ENCODE assay signal across 17 cellular contexts in genomic region chr13:98207411-98207810, GRCh38. TPM values are rescaled to one million over a fixed set of nuclear protein-coding genes. Genes with fewer than 3 reads are reported as not detected.
DNase-seq lines count a peak whose midpoint lies in the region; TF ChIP-seq lines count a peak whose summit lies in the region.
"Had no signal": no experiment of that assay in that cellular context is flagged by ENCODE, and none has a peak within 500 bp of the region (broad histone marks: within the 10 kb centered on the region; RNA-seq: fewer than 3 reads in every experiment).

No MANE protein-coding gene starts in this region.

- CTCF ChIA-PET in Calu3 (lab: Charles Lee): interaction anchor here (0.7 kb wide), 1 partner anchor 48 kb away, joined by 7 read pairs; no protein-coding TSS in a partner anchor

- peaks cover 3% of the 10 kb centered on the region for H3K36me3 Mint-ChIP-seq in Calu3 (ENCODE audit: insufficient read depth, unreplicated experiment)

- H3K4me1 Mint-ChIP-seq in Calu3 (ENCODE audit: low read depth, unreplicated experiment): peaks cover 17% of the 10 kb centered on the region

- peak; percentile 7 for DNase-seq in Calu3
- peak; percentile 46 for DNase-seq in amniotic epithelial cell (ENCODE audit: low read depth)
- DNase-seq in kidney epithelial cell (ENCODE audit: low read depth): peak; percentile 72
- no peak for DNase-seq in NK-92 (lab: John Stamatoyannopoulos, UW; ENCODE audit: unreplicated experiment)
- DNase-seq in HuH-7 (ENCODE audit: low spot score): no peak
- no peak for DNase-seq in ascending aorta (ENCODE audit: low spot score in 2 of 2)
- no peak for DNase-seq in T-helper 9 cell
- DNase-seq: activated CD4-positive, CD25-positive, alpha-beta regulatory T cell; adrenal gland; effector CD4-positive, alpha-beta T cell; NCI-H1930; stimulated activated CD4-positive, alpha-beta T cell treated with anti-CD3 and anti-CD28 coated beads, Interleukin-4, amount 100 ng/mL, for 24 hours had no signal

- peak overlapping the region; percentile 25 for H3K4me3 Mint-ChIP-seq in Calu3 (ENCODE audit: low read depth, unreplicated experiment)
- H3K4me3 Mint-ChIP-seq: stimulated activated naive CD8-positive, alpha-beta T cell treated with anti-CD3 and anti-CD28 coated beads, Interleukin-15, Interleukin-2, amounts not matched to agents 100 ng/mL and 50 ng/mL, for 24 hours had no signal

- H3K9ac ChIP-seq in rectal smooth muscle tissue (ENCODE audit: low read length): no peak overlapping the region

- intact Hi-C loops in Calu3 (cut with micrococcal nuclease; ENCODE audit: unreplicated experiment): no loop called here
- intact Hi-C loops in ascending aorta (cut with DNase I): no loop called here

- H3K4me3 ChIP-seq in kidney epithelial cell (ENCODE audit: low read depth, low read length) (no peak overlapping the region), rectal smooth muscle tissue (ENCODE audit: low read length) (no peak overlapping the region), ascending aorta (no peak overlapping the region)
- H3K4me3 ChIP-seq: adrenal gland had no signal

- H3K9me3 ChIP-seq in ascending aorta: peaks cover 0 to 19% of the 10 kb centered on the region in 2 donors

- H3K9me3 Mint-ChIP-seq in Calu3 (ENCODE audit: low read depth, unreplicated experiment): peaks cover 5% of the 10 kb centered on the region

- H3K36me3 ChIP-seq in kidney epithelial cell (ENCODE audit: control insufficient read depth, insufficient read depth, low read length) (no peaks in the 10 kb centered on the region), rectal smooth muscle tissue (ENCODE audit: control insufficient read depth, insufficient read depth, low read length) (no peaks in the 10 kb centered on the region), ascending aorta (no peaks in the 10 kb centered on the region)
- H3K36me3 ChIP-seq: adrenal gland had no signal

- H3K27me3 Mint-ChIP-seq in Calu3 (ENCODE audit: unreplicated experiment): no peaks in the 10 kb centered on the region

- peak overlapping the region; percentile 53 for H3K27ac Mint-ChIP-seq in Calu3 (ENCODE audit: unreplicated experiment)
- H3K27ac Mint-ChIP-seq: stimulated activated naive CD8-positive, alpha-beta T cell treated with anti-CD3 and anti-CD28 coated beads, Interleukin-15, Interleukin-2, amounts not matched to agents 100 ng/mL and 50 ng/mL, for 24 hours had no signal

- peaks cover 6% of the 10 kb centered on the region for H3K4me1 ChIP-seq in rectal smooth muscle tissue (ENCODE audit: control insufficient read depth, insufficient read depth, low read length)
- H3K4me1 ChIP-seq in ascending aorta: no peaks in the 10 kb centered on the region

- TF ChIP-seq CTCF in Calu3 (IDR thresholded peaks at IDR 0.05; ENCODE audit: unreplicated experiment) (no peak), kidney epithelial cell (IDR thresholded peaks at IDR 0.05; ENCODE audit: insufficient read depth, low read length, poor library complexity, severe bottlenecking) (no peak), ascending aorta (IDR thresholded peaks at IDR 0.05) (no peak)

- H3K27ac ChIP-seq in rectal smooth muscle tissue (ENCODE audit: low read depth, low read length): peak overlapping the region; percentile 87
- H3K27ac ChIP-seq in ascending aorta: peak overlapping the region in 1 of 2 donors; percentile 41
- H3K27ac ChIP-seq: C4-2B had no signal

- no TSS peak for BruUV-seq in Calu3 (replicated peaks; lab: Mats Ljungman, UMichigan)

- H3K27me3 ChIP-seq in kidney epithelial cell (ENCODE audit: control insufficient read depth, insufficient read depth, low read length): no peaks in the 10 kb centered on the region
- no peaks in the 10 kb centered on the region for H3K27me3 ChIP-seq in rectal smooth muscle tissue (ENCODE audit: control insufficient read depth, insufficient read depth, low read length)
- H3K27me3 ChIP-seq in ascending aorta: no peaks in the 10 kb centered on the region
- H3K27me3 ChIP-seq: adrenal gland had no signal

RNA-seq across cellular contexts. Expression of gene RNF113B, which starts 30.3 kb away (rescaled TPM):
- total RNA-seq in Calu3 (2022) (not detected in 2 replicates), kidney epithelial cell (not detected in 2 replicates), ascending aorta (not detected)
- total RNA-seq: lung microvascular endothelial cell, posterior vena cava had no signal

Comparison
In these comparisons a context has a peak if more than half of its experiments do, and no peak if none do; other contexts are left out.
1. DNase-seq: peak in Calu3 (single experiment), amniotic epithelial cell (single experiment) and kidney epithelial cell (single experiment); none in NK-92 (single experiment), HuH-7 (single experiment), ascending aorta (0 of 2) and T-helper 9 cell (single experiment).